In the genomic region with DNA sequence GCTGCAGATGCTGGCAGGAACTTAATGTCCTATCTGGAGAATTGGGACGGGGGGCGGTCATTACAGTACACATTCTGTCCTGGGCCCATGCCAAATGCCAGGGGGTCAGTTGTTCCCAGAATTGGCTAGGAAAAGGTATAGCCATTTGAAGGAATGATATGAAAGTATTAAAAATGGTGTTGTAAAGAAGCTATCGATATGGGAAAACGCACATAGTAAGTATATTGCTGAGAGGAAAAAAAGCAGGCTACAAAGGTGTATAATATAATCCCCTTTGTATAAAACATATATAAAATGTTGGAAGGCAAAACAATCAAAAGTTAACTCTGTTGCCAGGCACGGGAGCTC, we compare ENCODE assay signal across 8 cellular contexts. TPM values are rescaled to one million over a fixed set of nuclear protein-coding genes. Genes with fewer than 3 reads are reported as not detected.
DNase-seq lines count a peak whose midpoint lies in the region; ATAC-seq and TF ChIP-seq lines count a peak whose summit lies in the region.

No MANE protein-coding gene starts in this region.

- in situ Hi-C loops in astrocyte of the spinal cord (cut with HindIII; ENCODE audit: low sequenced_read_pairs), result no loop called here

- TF ChIP-seq POLR2A in upper lobe of left lung (IDR thresholded peaks at IDR 0.05), result no peak

- H3K4me3 Mint-ChIP-seq in activated naive CD4-positive, alpha-beta T cell treated with anti-CD3 and anti-CD28 coated beads for 36 hours, result peak overlapping the region; percentile 82
- peak overlapping the region; percentile 83 for H3K4me3 Mint-ChIP-seq in memory B cell

- TF ChIP-seq EP300 in upper lobe of left lung (IDR thresholded peaks at IDR 0.05), result no peak

- H3K4me3 ChIP-seq in astrocyte of the spinal cord (ENCODE audit: low read depth, low read length), result peak overlapping the region; percentile 53
- peak overlapping the region; percentile 36 to 57 (median 51) for H3K4me3 ChIP-seq in upper lobe of left lung

- H3K9me3 Mint-ChIP-seq in activated naive CD4-positive, alpha-beta T cell treated with anti-CD3 and anti-CD28 coated beads for 36 hours, result no peaks in the 10 kb centered on the region
- peaks cover 0 to 10% of the 10 kb centered on the region in 2 donors for H3K9me3 Mint-ChIP-seq in activated naive CD4-positive, alpha-beta T cell treated with anti-CD3 and anti-CD28 coated beads, Interleukin-2, amount 50 U/mL, for 72 hours
- H3K9me3 Mint-ChIP-seq in memory B cell, result no peaks in the 10 kb centered on the region

- CTCF ChIA-PET in activated naive CD4-positive, alpha-beta T cell treated with anti-CD3 and anti-CD28 coated beads for 36 hours (lab: Charles Lee), result interaction anchor here (1.2 to 11.0 kb wide), 8 partner anchors 8 to 65 kb away, joined by 5 to 149 read pairs (median 8); partner anchors contain the start of genes CA9, CD72, CREB3 and SIT1

- H3K36me3 ChIP-seq in upper lobe of left lung, result peaks cover 0 to 19% (median 7%) of the 10 kb centered on the region in 4 donors

- peaks cover 28% of the 10 kb centered on the region for H3K36me3 Mint-ChIP-seq in activated naive CD4-positive, alpha-beta T cell treated with anti-CD3 and anti-CD28 coated beads for 36 hours (ENCODE audit: low read depth)
- H3K36me3 Mint-ChIP-seq in activated naive CD4-positive, alpha-beta T cell treated with anti-CD3 and anti-CD28 coated beads, Interleukin-2, amount 50 U/mL, for 72 hours, result peaks cover 19 to 22% of the 10 kb centered on the region in 2 donors
- H3K36me3 Mint-ChIP-seq in memory B cell, result peaks cover 5% of the 10 kb centered on the region

- peak overlapping the region; percentile 28 to 72 (median 69) for H3K27ac ChIP-seq in upper lobe of left lung

- 30 to 31% methylated on average over 5 of the region's 5 CpGs for WGBS in upper lobe of left lung, 2 donors

- H3K27ac Mint-ChIP-seq in activated naive CD4-positive, alpha-beta T cell treated with anti-CD3 and anti-CD28 coated beads for 36 hours, result peak overlapping the region; percentile 67
- H3K27ac Mint-ChIP-seq in activated naive CD4-positive, alpha-beta T cell treated with anti-CD3 and anti-CD28 coated beads, Interleukin-2, amount 50 U/mL, for 72 hours, result peak overlapping the region in 1 of 2 donors; percentile 84
- H3K27ac Mint-ChIP-seq in memory B cell, result peak overlapping the region; percentile 22

- no peaks in the 10 kb centered on the region for H3K9me3 ChIP-seq in upper lobe of left lung

- intact Hi-C loops in activated naive CD4-positive, alpha-beta T cell treated with anti-CD3 and anti-CD28 coated beads for 36 hours (cut with micrococcal nuclease), result loop anchor here (2.0 kb wide), 1 partner anchor 25 kb away; no protein-coding TSS in a partner anchor

- DNase-seq in activated naive CD4-positive, alpha-beta T cell treated with anti-CD3 and anti-CD28 coated beads for 36 hours, result no peak
- DNase-seq in activated naive CD4-positive, alpha-beta T cell treated with anti-CD3 and anti-CD28 coated beads, Interleukin-2, amount 50 U/mL, for 72 hours (ENCODE audit: low spot score in 2 of 2), result no peak
- DNase-seq in astrocyte of the spinal cord (ENCODE audit: low read depth, low spot score) (no peak), memory B cell (ENCODE audit: low spot score in 2 of 2) (no peak), upper lobe of left lung (no peak), NCI-H1436 (lab: John Stamatoyannopoulos, UW) (no peak), DMS153 (lab: John Stamatoyannopoulos, UW) (no peak)

- H3K27me3 ChIP-seq in upper lobe of left lung, result no peaks in the 10 kb centered on the region

- TF ChIP-seq CTCF in astrocyte of the spinal cord (IDR thresholded peaks at IDR 0.05; ENCODE audit: low read depth, low read length), result no peak
- no peak for TF ChIP-seq CTCF in upper lobe of left lung (IDR thresholded peaks at IDR 0.05)

- H3K4me1 Mint-ChIP-seq in activated naive CD4-positive, alpha-beta T cell treated with anti-CD3 and anti-CD28 coated beads for 36 hours (ENCODE audit: low read depth), result peaks cover 43% of the 10 kb centered on the region
- peaks cover 24% of the 10 kb centered on the region for H3K4me1 Mint-ChIP-seq in memory B cell

- peaks cover 14 to 38% (median 21%) of the 10 kb centered on the region in 4 donors for H3K4me1 ChIP-seq in upper lobe of left lung

- no peaks in the 10 kb centered on the region for H3K27me3 Mint-ChIP-seq in activated naive CD4-positive, alpha-beta T cell treated with anti-CD3 and anti-CD28 coated beads for 36 hours (ENCODE audit: low read depth)
- H3K27me3 Mint-ChIP-seq in memory B cell, result no peaks in the 10 kb centered on the region

- no peak for ATAC-seq in activated naive CD4-positive, alpha-beta T cell treated with anti-CD3 and anti-CD28 coated beads, Interleukin-2, amount 50 U/mL, for 72 hours
- ATAC-seq in memory B cell (ENCODE audit: low read depth) (no peak), upper lobe of left lung (ENCODE audit: low FRiP score in 2 of 2) (no peak), GM21423 (IDR thresholded peaks at IDR 0.05; ENCODE audit: unreplicated experiment) (no peak)

RNA-seq across cellular contexts. Expression of gene ARHGEF39, which starts 0.5 kb away (rescaled TPM):
- 10 to 100 TPM; 28.9 to 30.4 TPM for total RNA-seq in activated naive CD4-positive, alpha-beta T cell treated with anti-CD3 and anti-CD28 coated beads for 36 hours
- total RNA-seq in activated naive CD4-positive, alpha-beta T cell treated with anti-CD3 and anti-CD28 coated beads, Interleukin-2, amount 50 U/mL, for 72 hours, result 10 to 100 TPM; 21.6 to 22.8 TPM
- 1 to 10 TPM in 2 of 6 donors, under 1 TPM in 3, not detected in 1; 0.30 to 1.1 (median 0.37) TPM for total RNA-seq in upper lobe of left lung

RNA-seq across cellular contexts. Expression of gene CCDC107, which starts 7.4 kb away (rescaled TPM):
- 1 to 10 TPM; 5.6 to 6.4 TPM for total RNA-seq in activated naive CD4-positive, alpha-beta T cell treated with anti-CD3 and anti-CD28 coated beads for 36 hours
- 10 to 100 TPM; 10.2 to 24.4 TPM for total RNA-seq in activated naive CD4-positive, alpha-beta T cell treated with anti-CD3 and anti-CD28 coated beads, Interleukin-2, amount 50 U/mL, for 72 hours
- total RNA-seq in upper lobe of left lung, result 10 to 100 TPM; 17.8 to 49.4 (median 35.1) TPM

RNA-seq across cellular contexts. Expression of gene RMRP, which starts 7.6 kb away (rescaled TPM):
- over 10,000 TPM in 1 of 2 experiments, 1,000 to 10,000 TPM in 1; 7,381 to 12,571 TPM for total RNA-seq in activated naive CD4-positive, alpha-beta T cell treated with anti-CD3 and anti-CD28 coated beads for 36 hours
- total RNA-seq in activated naive CD4-positive, alpha-beta T cell treated with anti-CD3 and anti-CD28 coated beads, Interleukin-2, amount 50 U/mL, for 72 hours, result 1,000 to 10,000 TPM; 3,566 to 7,483 TPM
- over 10,000 TPM in 2 of 6 donors, 1,000 to 10,000 TPM in 3, 100 to 1,000 TPM in 1; 886 to 22,003 (median 3,451) TPM for total RNA-seq in upper lobe of left lung

RNA-seq across cellular contexts. Expression of gene CA9, which starts 8.3 kb away (rescaled TPM):
- total RNA-seq in activated naive CD4-positive, alpha-beta T cell treated with anti-CD3 and anti-CD28 coated beads for 36 hours, result under 1 TPM; 0.38 to 0.52 TPM
- total RNA-seq in activated naive CD4-positive, alpha-beta T cell treated with anti-CD3 and anti-CD28 coated beads, Interleukin-2, amount 50 U/mL, for 72 hours, result 1 to 10 TPM in 1 of 2 donors, under 1 TPM in 1; 0.73 to 1.1 TPM
- total RNA-seq in upper lobe of left lung, result under 1 TPM in 2 of 6 donors, not detected in 4; 0.14 to 0.24 TPM

RNA-seq across cellular contexts. Expression of gene SIT1, which starts 14.7 kb away (rescaled TPM):
- 10 to 100 TPM; 44.0 to 45.4 TPM for total RNA-seq in activated naive CD4-positive, alpha-beta T cell treated with anti-CD3 and anti-CD28 coated beads for 36 hours
- 100 to 1,000 TPM in 1 of 2 donors, 10 to 100 TPM in 1; 67.8 to 122 TPM for total RNA-seq in activated naive CD4-positive, alpha-beta T cell treated with anti-CD3 and anti-CD28 coated beads, Interleukin-2, amount 50 U/mL, for 72 hours
- total RNA-seq in upper lobe of left lung, result 1 to 10 TPM in 5 of 6 donors, not detected in 1; 1.1 to 3.1 (median 1.8) TPM

Comparison
In these comparisons a context has a peak if more than half of its experiments do, and no peak if none do; other contexts are left out.
1. RNA of gene ARHGEF39, which starts 0.5 kb away (total RNA-seq): 28.9 to 30.4 TPM in activated naive CD4-positive, alpha-beta T cell treated with anti-CD3 and anti-CD28 coated beads for 36 hours and 21.6 to 22.8 TPM in activated naive CD4-positive, alpha-beta T cell treated with anti-CD3 and anti-CD28 coated beads, Interleukin-2, amount 50 U/mL, for 72 hours; 0.30 to 1.1 TPM in upper lobe of left lung; every median in the first group is over 10 times any median in the second.